ENCODE assay signal across 1 cellular context in the genomic region with DNA sequence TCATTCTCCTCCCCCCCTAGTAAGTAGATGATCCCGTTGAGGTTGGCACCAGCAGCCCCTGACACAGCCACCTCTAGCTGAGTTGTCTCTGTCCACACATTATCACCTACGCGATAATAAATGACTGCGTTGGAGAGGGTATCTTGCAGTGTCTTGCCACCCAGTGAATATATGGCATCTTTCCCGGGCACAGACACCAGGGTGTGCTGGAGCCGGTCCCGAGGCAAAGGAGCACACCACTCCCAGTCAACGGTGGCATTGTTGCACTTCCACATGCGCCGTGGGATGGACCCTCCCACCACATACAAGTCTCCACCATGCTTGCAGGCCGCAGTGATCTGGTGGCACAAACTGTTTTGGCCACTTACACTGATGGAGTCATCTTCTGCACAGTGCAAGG.
A peak's percentile ranks its signal among the peaks of the same experiment; 100 is the strongest.
TF ChIP-seq lines count a peak whose summit lies in the region.

No MANE protein-coding gene starts in this region.

TF ChIP-seq in HepG2, 621 proteins besides CTCF, POLR2A, EP300 and RAD21:
- no peak for TF ChIP-seq ERF (CRISPR knock-in tag; IDR thresholded peaks at IDR 0.05)
- peak; percentile 25 for TF ChIP-seq AGO2 (optimal IDR thresholded peaks at IDR 0.05; ENCODE audit: low read depth, low read length)
